9 cellular contexts compared by ENCODE assay signal in the genomic region with DNA sequence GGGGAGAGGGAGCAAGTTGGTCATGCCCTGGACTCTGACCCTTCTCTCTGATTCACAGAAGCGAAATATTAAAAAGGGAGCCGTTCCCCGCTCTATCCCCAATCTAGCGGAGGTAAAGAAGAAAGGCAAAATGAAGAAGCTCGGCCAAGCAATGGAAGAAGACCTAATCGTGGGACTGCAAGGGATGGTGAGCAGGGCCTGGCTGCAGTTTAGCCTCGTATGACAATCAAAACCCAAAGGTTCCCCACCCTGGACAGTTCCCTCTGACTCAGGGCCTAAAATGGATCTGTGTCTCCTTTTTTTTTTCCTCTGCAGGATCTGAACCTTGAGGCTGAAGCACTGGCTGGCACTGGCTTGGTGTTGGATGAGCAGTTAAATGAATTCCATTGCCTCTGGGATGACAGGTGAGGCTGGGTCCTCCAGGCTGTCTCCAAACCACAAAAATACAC. TPM values are rescaled to one million over a fixed set of nuclear protein-coding genes. Genes with fewer than 3 reads are reported as not detected.
A peak's percentile ranks its signal among the peaks of the same experiment; 100 is the strongest.
DNase-seq lines count a peak whose midpoint lies in the region; ATAC-seq and TF ChIP-seq lines count a peak whose summit lies in the region.
"Had no signal": no experiment of that assay in that cellular context is flagged by ENCODE, and none has a peak within 500 bp of the region (broad histone marks: within the 10 kb centered on the region; RNA-seq: fewer than 3 reads in every experiment).

No MANE protein-coding gene starts in this region.

- H3K9me3 ChIP-seq in left ventricle myocardium inferior (replicated peaks), result no peaks in the 10 kb centered on the region
- H3K9me3 ChIP-seq in body of pancreas, result no peaks in the 10 kb centered on the region
- no peaks in the 10 kb centered on the region for H3K9me3 ChIP-seq in mesodermal cell (ENCODE audit: control insufficient read depth, low read length)
- no peaks in the 10 kb centered on the region for H3K9me3 ChIP-seq in vagina

- no peaks in the 10 kb centered on the region for H3K36me3 ChIP-seq in left ventricle myocardium inferior
- no peaks in the 10 kb centered on the region for H3K36me3 ChIP-seq in body of pancreas (replicated peaks in 1 of 2; ENCODE audit: insufficient read depth in 1 of 2, low read depth in 2 of 2)
- H3K36me3 ChIP-seq in mesodermal cell (ENCODE audit: control insufficient read depth, insufficient read depth, low read length), result peaks cover 9% of the 10 kb centered on the region
- H3K36me3 ChIP-seq in vagina, result peaks cover 0 to 11% of the 10 kb centered on the region in 2 donors

- H3K4me1 ChIP-seq in left ventricle myocardium inferior (peaks cover 5% of the 10 kb centered on the region), body of pancreas (peaks cover 8% of the 10 kb centered on the region), mesodermal cell (ENCODE audit: control insufficient read depth, insufficient read depth, low read length, poor library complexity, severe bottlenecking) (peaks cover 4% of the 10 kb centered on the region), vagina (peaks cover 11% of the 10 kb centered on the region)

- WGBS in body of pancreas, 2 donors, result 27 to 35% methylated on average over 6 to 7 of the region's 7 CpGs
- 80% methylated on average over 1 of the region's 7 CpGs; no CpG with 5 or more reads in 1 of the 2 experiments for WGBS in mesodermal cell (ENCODE audit: insufficient coverage in 2 of 2), 2 experiments

- TF ChIP-seq CTCF in left ventricle myocardium inferior (IDR thresholded peaks at IDR 0.05; ENCODE audit: borderline replicate concordance) (no peak), body of pancreas (IDR thresholded peaks at IDR 0.05) (no peak), vagina (IDR thresholded peaks at IDR 0.05) (no peak)

- H3K4me3 ChIP-seq in left ventricle myocardium inferior, result peak overlapping the region; percentile 73
- no peak overlapping the region for H3K4me3 ChIP-seq in body of pancreas
- H3K4me3 ChIP-seq in mesodermal cell (ENCODE audit: extremely low read depth, insufficient read depth, low read length, poor library complexity, severe bottlenecking), result peak overlapping the region; percentile 52
- peak overlapping the region; percentile 49 to 55 for H3K4me3 ChIP-seq in vagina

- TF ChIP-seq POLR2A in body of pancreas (IDR thresholded peaks at IDR 0.05) (no peak), vagina (IDR thresholded peaks at IDR 0.05) (no peak)

- ATAC-seq in body of pancreas, result no peak
- no peak for ATAC-seq in GM19023 (IDR thresholded peaks at IDR 0.05; ENCODE audit: unreplicated experiment)

- peak overlapping the region; percentile 94 for H3K27ac ChIP-seq in left ventricle myocardium inferior (replicated peaks)
- peak overlapping the region; percentile 81 to 98 (median 93) for H3K27ac ChIP-seq in body of pancreas
- H3K27ac ChIP-seq in mesodermal cell (ENCODE audit: low read depth, low read length, severe bottlenecking), result peak overlapping the region; percentile 97
- H3K27ac ChIP-seq in vagina, result peak overlapping the region; percentile 92

- DNase-seq in left ventricle myocardium inferior, result no peak
- DNase-seq in cardiac septum (ENCODE audit: low spot score), result no peak
- DNase-seq in body of pancreas, result no peak
- no peak for DNase-seq in vagina (ENCODE audit: extremely low spot score in 2 of 2)
- no peak for DNase-seq in NCI-H146 (lab: John Stamatoyannopoulos, UW)
- DNase-seq in NCI-H1694 (lab: John Stamatoyannopoulos, UW), result no peak

- intact Hi-C loops in left ventricle myocardium inferior (cut with micrococcal nuclease) (no loop called here), cardiac septum (cut with DNase I) (loop anchor here (5.0 to 10.0 kb wide), 4 partner anchors 66 to 239 kb away; partner anchors contain the start of genes SUV39H1 and TFE3), body of pancreas (cut with DNase I) (no loop called here), vagina (cut with DNase I) (no loop called here)

- H3K27me3 ChIP-seq in left ventricle myocardium inferior (ENCODE audit: low read depth), result no peaks in the 10 kb centered on the region
- no peaks in the 10 kb centered on the region for H3K27me3 ChIP-seq in body of pancreas
- H3K27me3 ChIP-seq in vagina, result no peaks in the 10 kb centered on the region

RNA-seq across cellular contexts. Expression of gene HDAC6, which starts 1.0 kb away (rescaled TPM):
- total RNA-seq in left ventricle myocardium inferior (39.7 TPM), cardiac septum (33.7 TPM), body of pancreas (10 to 100 TPM; 34.5 to 75.5 TPM), vagina (67.8 TPM)
- 84.2 TPM for polyA plus RNA-seq in mesodermal cell (2013, experiment 1 of 2)
- polyA plus RNA-seq in mesodermal cell (2013, experiment 2 of 2), result 82.9 TPM

RNA-seq across cellular contexts. Expression of gene GATA1, which starts 16.4 kb away (rescaled TPM):
- total RNA-seq in left ventricle myocardium inferior (not detected), cardiac septum (not detected), body of pancreas (not detected), vagina (1.2 TPM)
- polyA plus RNA-seq in mesodermal cell (2013, experiment 1 of 2), result 1.2 TPM
- not detected for polyA plus RNA-seq in mesodermal cell (2013, experiment 2 of 2)

RNA-seq across cellular contexts. Expression of gene ERAS, which starts 23.5 kb away (rescaled TPM):
- total RNA-seq in left ventricle myocardium inferior (not detected), cardiac septum (not detected), body of pancreas (not detected), vagina (not detected)
- polyA plus RNA-seq in mesodermal cell (2013, experiment 1 of 2), result not detected
- polyA plus RNA-seq in mesodermal cell (2013, experiment 2 of 2), result not detected
- total RNA-seq: left lobe of liver had no signal

RNA-seq across cellular contexts. Expression of gene PCSK1N, which starts 32.6 kb away (rescaled TPM):
- total RNA-seq in left ventricle myocardium inferior, result not detected
- total RNA-seq in cardiac septum, result 4.1 TPM
- 100 to 1,000 TPM; 110 to 196 TPM for total RNA-seq in body of pancreas
- polyA plus RNA-seq in mesodermal cell (2013, experiment 1 of 2), result 18.0 TPM
- 12.3 TPM for polyA plus RNA-seq in mesodermal cell (2013, experiment 2 of 2)
- 15.0 TPM for total RNA-seq in vagina

RNA-seq across cellular contexts. Expression of gene GLOD5, which starts 41.3 kb away (rescaled TPM):
- total RNA-seq in left ventricle myocardium inferior, result not detected
- not detected for total RNA-seq in cardiac septum
- not detected for total RNA-seq in body of pancreas
- polyA plus RNA-seq in mesodermal cell (2013, experiment 1 of 2), result not detected
- polyA plus RNA-seq in mesodermal cell (2013, experiment 2 of 2), result not detected
- not detected for total RNA-seq in vagina

Comparison
In these comparisons a context has a peak if more than half of its experiments do, and no peak if none do; other contexts are left out.
1. H3K4me3 ChIP-seq: peak in left ventricle myocardium inferior (single experiment), mesodermal cell (single experiment) and vagina (2 of 2); none in body of pancreas (0 of 2).
2. Peak in every context shown above with its lines, with median percentiles within 50 percentile points of each other: H3K27ac ChIP-seq.